In genomic region chr12:23950011-23950774, GRCh38 we compare ENCODE assay signal across 10 cellular contexts. TPM values are rescaled to one million over a fixed set of nuclear protein-coding genes. Genes with fewer than 3 reads are reported as not detected.
DNase-seq lines count a peak whose midpoint lies in the region; ATAC-seq and TF ChIP-seq lines count a peak whose summit lies in the region.
"Had no signal": no experiment of that assay in that cellular context is flagged by ENCODE, and none has a peak within 500 bp of the region (broad histone marks: within the 10 kb centered on the region; RNA-seq: fewer than 3 reads in every experiment).

No MANE protein-coding gene starts in this region.

- no peak overlapping the region for H2AFZ ChIP-seq in neural progenitor cell (replicated peaks)

- H3K4me1 Mint-ChIP-seq in neural progenitor cell, result peaks cover 24% of the 10 kb centered on the region
- H3K4me1 Mint-ChIP-seq in activated CD8-positive, alpha-beta T cell treated with anti-CD3 and anti-CD28 coated beads for 36 hours (ENCODE audit: low read depth), result no peaks in the 10 kb centered on the region

- DNase-seq in BE2C (no peak), NT2/D1 (ENCODE audit: low read depth, low spot score) (peak; percentile 40), foreskin fibroblast (no peak), neural progenitor cell (ENCODE audit: low spot score) (peak; percentile 52)
- DNase-seq in activated CD8-positive, alpha-beta T cell treated with anti-CD3 and anti-CD28 coated beads for 36 hours, result no peak
- DNase-seq: activated CD4-positive, alpha-beta T cell treated with anti-CD3 and anti-CD28 coated beads, Interleukin-2, amount 50 U/mL, for 48 hours; EL had no signal

- H3K27ac Mint-ChIP-seq in neural progenitor cell, result no peak overlapping the region
- H3K27ac Mint-ChIP-seq in activated CD8-positive, alpha-beta T cell treated with anti-CD3 and anti-CD28 coated beads for 36 hours, result no peak overlapping the region

- no peaks in the 10 kb centered on the region for H3K4me1 ChIP-seq in BE2C
- H3K4me1 ChIP-seq in NT2/D1 (ENCODE audit: insufficient read depth, insufficient read length), result no peaks in the 10 kb centered on the region
- H3K4me1 ChIP-seq in neural progenitor cell, result peaks cover 42% of the 10 kb centered on the region

- CTCF ChIA-PET in activated CD8-positive, alpha-beta T cell treated with anti-CD3 and anti-CD28 coated beads for 36 hours (lab: Charles Lee), result no interaction called here

- no peaks in the 10 kb centered on the region for H4K20me1 ChIP-seq in neural progenitor cell (ENCODE audit: low read depth)

- peak overlapping the region; percentile 14 for H3K9ac ChIP-seq in NT2/D1 (ENCODE audit: insufficient read length, low read depth)
- no peak overlapping the region for H3K9ac ChIP-seq in neural progenitor cell

- no peaks in the 10 kb centered on the region for H3K9me3 ChIP-seq in BE2C
- H3K9me3 ChIP-seq in NT2/D1 (ENCODE audit: insufficient read depth, low read length), result no peaks in the 10 kb centered on the region
- H3K9me3 ChIP-seq in neural progenitor cell (ENCODE audit: low read depth), result no peaks in the 10 kb centered on the region

- no peaks in the 10 kb centered on the region for H3K36me3 Mint-ChIP-seq in neural progenitor cell
- no peaks in the 10 kb centered on the region for H3K36me3 Mint-ChIP-seq in activated CD8-positive, alpha-beta T cell treated with anti-CD3 and anti-CD28 coated beads for 36 hours (ENCODE audit: low read depth)

- TF ChIP-seq CTCF in BE2C (IDR thresholded peaks at IDR 0.05; ENCODE audit: low read depth, low read length) (no peak), foreskin fibroblast (IDR thresholded peaks at IDR 0.05; ENCODE audit: low read depth, low read length) (no peak), neural progenitor cell (IDR thresholded peaks at IDR 0.05) (no peak)
- no peak for TF ChIP-seq CTCF in activated CD8-positive, alpha-beta T cell treated with anti-CD3 and anti-CD28 coated beads for 36 hours (IDR thresholded peaks at IDR 0.05)

- peak overlapping the region; percentile 98 for H3K4me2 ChIP-seq in neural progenitor cell

- H3K4me3 ChIP-seq in BE2C (ENCODE audit: low read depth, low read length), result peak overlapping the region; percentile 48
- H3K4me3 ChIP-seq in NT2/D1 (ENCODE audit: insufficient read length, low read depth), result peak overlapping the region; percentile 42
- peak overlapping the region; percentile 24 to 32 for H3K4me3 ChIP-seq in foreskin fibroblast (ENCODE audit: low read depth in 1 of 2, low read length in 2 of 2)
- H3K4me3 ChIP-seq in neural progenitor cell, result peak overlapping the region; percentile 67

- POLR2A ChIA-PET in activated CD8-positive, alpha-beta T cell treated with anti-CD3 and anti-CD28 coated beads for 36 hours (lab: Charles Lee), result no interaction called here

- H3K9me3 Mint-ChIP-seq in neural progenitor cell, result no peaks in the 10 kb centered on the region
- H3K9me3 Mint-ChIP-seq in activated CD8-positive, alpha-beta T cell treated with anti-CD3 and anti-CD28 coated beads for 36 hours, result no peaks in the 10 kb centered on the region

- intact Hi-C loops in activated CD8-positive, alpha-beta T cell treated with anti-CD3 and anti-CD28 coated beads for 36 hours (cut with micrococcal nuclease), result no loop called here

- H3K27me3 Mint-ChIP-seq in neural progenitor cell (ENCODE audit: insufficient read depth, low read depth), result no peaks in the 10 kb centered on the region
- no peaks in the 10 kb centered on the region for H3K27me3 Mint-ChIP-seq in activated CD8-positive, alpha-beta T cell treated with anti-CD3 and anti-CD28 coated beads for 36 hours

- H3F3A ChIP-seq in neural progenitor cell (ENCODE audit: low read depth), result peaks cover 51% of the 10 kb centered on the region

- H3K4me3 Mint-ChIP-seq in neural progenitor cell, result no peak overlapping the region
- no peak overlapping the region for H3K4me3 Mint-ChIP-seq in activated CD8-positive, alpha-beta T cell treated with anti-CD3 and anti-CD28 coated beads for 36 hours

- H3K27ac ChIP-seq in neural progenitor cell, result peak overlapping the region; percentile 28

- no peak for ATAC-seq in GM19324 (IDR thresholded peaks at IDR 0.05; ENCODE audit: low FRiP score, unreplicated experiment)
- no peak for ATAC-seq in HG02798 (IDR thresholded peaks at IDR 0.05; ENCODE audit: poor library complexity, unreplicated experiment)
- ATAC-seq in GM21526 (IDR thresholded peaks at IDR 0.05; ENCODE audit: low FRiP score, unreplicated experiment), result no peak
- ATAC-seq in activated CD8-positive, alpha-beta T cell treated with anti-CD3 and anti-CD28 coated beads for 36 hours, result no peak

- no peaks in the 10 kb centered on the region for H3K36me3 ChIP-seq in BE2C
- H3K36me3 ChIP-seq in NT2/D1 (ENCODE audit: insufficient read depth, insufficient read length, low read length), result no peaks in the 10 kb centered on the region
- H3K36me3 ChIP-seq in neural progenitor cell, result no peaks in the 10 kb centered on the region

- peaks cover 7% of the 10 kb centered on the region for H3K27me3 ChIP-seq in BE2C
- H3K27me3 ChIP-seq in NT2/D1 (ENCODE audit: insufficient read depth, insufficient read length), result peaks cover 31% of the 10 kb centered on the region
- no peaks in the 10 kb centered on the region for H3K27me3 ChIP-seq in neural progenitor cell

- H3K79me2 ChIP-seq in neural progenitor cell (ENCODE audit: low read depth), result peaks cover 48% of the 10 kb centered on the region

RNA-seq across cellular contexts. Expression of gene SOX5, which starts 0.7 kb away (rescaled TPM):
- polyA plus RNA-seq in BE2C (2012; ENCODE audit: insufficient read depth, insufficient read length, low read depth), result not detected
- total RNA-seq in neural progenitor cell (ENCODE audit: low replicate concordance), result 62.7 and 79.5 TPM in 2 replicates
- total RNA-seq in activated CD8-positive, alpha-beta T cell treated with anti-CD3 and anti-CD28 coated beads for 36 hours, result not detected

Comparison
In these comparisons a context has a peak if more than half of its experiments do, and no peak if none do; other contexts are left out.
1. DNase-seq: peak in NT2/D1 (single experiment) and neural progenitor cell (single experiment); none in BE2C (single experiment), foreskin fibroblast (0 of 2) and activated CD8-positive, alpha-beta T cell treated with anti-CD3 and anti-CD28 coated beads for 36 hours (single experiment).
2. RNA of gene SOX5, which starts 0.7 kb away (total RNA-seq): 62.7 to 79.5 TPM in neural progenitor cell; not detected in activated CD8-positive, alpha-beta T cell treated with anti-CD3 and anti-CD28 coated beads for 36 hours; every median in the first group is over 10 times any median in the second.
3. Peak in every context shown above with its lines, with median percentiles within 50 percentile points of each other: H3K4me3 ChIP-seq.